In genomic region chr1:8302181-8302681, GRCh38 we compare ENCODE assay signal across 12 cellular contexts. TPM values are rescaled to one million over a fixed set of nuclear protein-coding genes. Genes with fewer than 3 reads are reported as not detected.
DNase-seq lines count a peak whose midpoint lies in the region; ATAC-seq and TF ChIP-seq lines count a peak whose summit lies in the region.
"Had no signal": no experiment of that assay in that cellular context is flagged by ENCODE, and none has a peak within 500 bp of the region (broad histone marks: within the 10 kb centered on the region; RNA-seq: fewer than 3 reads in every experiment).

No MANE protein-coding gene starts in this region.

- POLR2A ChIA-PET in Panc1 (lab: Charles Lee) (interaction anchor here (0.6 kb wide), 3 partner anchors 45 to 343 kb away, joined by 3 read pairs; no protein-coding TSS in a partner anchor), GM10248 (lab: Yijun Ruan, JAX) (no interaction called here)

- no TSS peak for BruUV-seq in Panc1 (replicated peaks; lab: Mats Ljungman, UMichigan)

- peaks cover 30% of the 10 kb centered on the region for H3K4me1 ChIP-seq in Panc1 (ENCODE audit: control insufficient read depth, insufficient read depth, low read length)
- no peaks in the 10 kb centered on the region for H3K4me1 ChIP-seq in neuron (ENCODE audit: insufficient read depth, low read length)
- peaks cover 3 to 8% of the 10 kb centered on the region in 2 donors for H3K4me1 ChIP-seq in aorta (ENCODE audit: control insufficient read depth in 1 of 2, insufficient read depth in 2 of 2, low read length in 2 of 2)
- H3K4me1 ChIP-seq in upper lobe of left lung, result no peaks in the 10 kb centered on the region
- H3K4me1 ChIP-seq: BLaER1 had no signal

- WGBS in aorta, 2 donors, result 82 to 83% methylated on average over 16 of the region's 16 CpGs
- 78 to 79% methylated on average over 16 of the region's 16 CpGs for WGBS in upper lobe of left lung, 2 donors

- no peak for TF ChIP-seq EP300 in upper lobe of left lung (IDR thresholded peaks at IDR 0.05)

- H3K4me3 ChIP-seq in Panc1 (ENCODE audit: low read depth in 2 of 2, low read length in 2 of 2) (peak overlapping the region in 1 of 2 experiments; percentile 8; a peak in 2 of 4 replicates), neuron (ENCODE audit: low read length) (no peak overlapping the region), aorta (ENCODE audit: low read length in 2 of 2) (no peak overlapping the region), upper lobe of left lung (no peak overlapping the region)
- H3K4me3 ChIP-seq: BLaER1 had no signal

- H3K9me3 ChIP-seq in Panc1 (ENCODE audit: control insufficient read depth, insufficient read depth, low read depth, low read length) (no peaks in the 10 kb centered on the region), neuron (ENCODE audit: low read length) (no peaks in the 10 kb centered on the region), aorta (ENCODE audit: control insufficient read depth, low read length) (no peaks in the 10 kb centered on the region), upper lobe of left lung (no peaks in the 10 kb centered on the region)
- H3K9me3 ChIP-seq: BLaER1 had no signal

- H3K27ac ChIP-seq in Panc1 (ENCODE audit: low read length), result peak overlapping the region; percentile 94
- H3K27ac ChIP-seq in aorta (ENCODE audit: low read depth in 1 of 2, low read length in 2 of 2), result peak overlapping the region; percentile 31 to 59
- no peak overlapping the region for H3K27ac ChIP-seq in upper lobe of left lung
- H3K27ac ChIP-seq: BLaER1 had no signal

- H2AFZ ChIP-seq in neuron (ENCODE audit: low read depth, low read length), result peak overlapping the region; percentile 23

- CTCF ChIA-PET in Panc1 (lab: Charles Lee) (interaction anchor here (0.6 kb wide), 1 partner anchor 54 kb away, joined by 3 read pairs; no protein-coding TSS in a partner anchor), GM10248 (lab: Yijun Ruan, JAX) (interaction anchor here (1.0 to 2.3 kb wide), 7 partner anchors 9 to 633 kb away, joined by 3 to 17 read pairs (median 3); no protein-coding TSS in a partner anchor)

- no peaks in the 10 kb centered on the region for H3K27me3 Mint-ChIP-seq in endothelial cell (ENCODE audit: unreplicated experiment)

- peak overlapping the region; percentile 30 for H3K27ac Mint-ChIP-seq in endothelial cell (ENCODE audit: unreplicated experiment)
- H3K27ac Mint-ChIP-seq: activated CD4-positive, alpha-beta memory T cell treated with anti-CD3 and anti-CD28 coated beads for 36 hours; activated T-cell treated with anti-CD3 and anti-CD28 coated beads, Interleukin-2, amount 50 U/mL, for 72 hours had no signal

- no peak overlapping the region for H3K4me3 Mint-ChIP-seq in endothelial cell (ENCODE audit: unreplicated experiment)
- H3K4me3 Mint-ChIP-seq: activated CD4-positive, alpha-beta memory T cell treated with anti-CD3 and anti-CD28 coated beads for 36 hours; activated T-cell treated with anti-CD3 and anti-CD28 coated beads, Interleukin-2, amount 50 U/mL, for 72 hours had no signal

- intact Hi-C loops in Panc1 (cut with micrococcal nuclease; ENCODE audit: unreplicated experiment) (loop anchor here (5.0 kb wide), 1 partner anchor 90 kb away; no protein-coding TSS in a partner anchor), aorta (cut with DNase I) (loop anchor here in 1 of 2 donors (10.0 kb wide), 1 partner anchor 57 kb away; no protein-coding TSS in a partner anchor)

- H3K4me1 Mint-ChIP-seq in endothelial cell (ENCODE audit: unreplicated experiment), result no peaks in the 10 kb centered on the region

- TF ChIP-seq POLR2A in upper lobe of left lung (IDR thresholded peaks at IDR 0.05), result no peak

- no peaks in the 10 kb centered on the region for H3K36me3 Mint-ChIP-seq in endothelial cell (ENCODE audit: low read depth, unreplicated experiment)
- H3K36me3 Mint-ChIP-seq: activated CD4-positive, alpha-beta memory T cell treated with anti-CD3 and anti-CD28 coated beads for 36 hours had no signal

- ATAC-seq in Panc1 (peak; percentile 72), aorta (ENCODE audit: low FRiP score) (no peak), upper lobe of left lung (ENCODE audit: low FRiP score in 2 of 2) (no peak)
- ATAC-seq: activated T-cell treated with anti-CD3 and anti-CD28 coated beads, Interleukin-2, amount 50 U/mL, for 72 hours had no signal

- no peak for TF ChIP-seq CTCF in Panc1 (IDR thresholded peaks at IDR 0.05)
- TF ChIP-seq CTCF in endothelial cell (IDR thresholded peaks at IDR 0.05; ENCODE audit: unreplicated experiment), result no peak
- no peak for TF ChIP-seq CTCF in GM10248 (IDR thresholded peaks at IDR 0.05; ENCODE audit: control extremely low read depth, extremely low read depth, low read depth, missing control alignments)
- no peak for TF ChIP-seq CTCF in upper lobe of left lung (IDR thresholded peaks at IDR 0.05)

- peak; percentile 74 for DNase-seq in Panc1 (ENCODE audit: low read depth, low spot score)
- DNase-seq in endothelial cell (ENCODE audit: low spot score), result no peak
- DNase-seq in aorta, result no peak
- DNase-seq in GM10248 (ENCODE audit: extremely low spot score), result no peak
- no peak for DNase-seq in activated CD4-positive, alpha-beta T cell treated with anti-CD3 and anti-CD28 coated beads for 4 hours
- DNase-seq in upper lobe of left lung, result no peak
- DNase-seq: activated CD4-positive, alpha-beta memory T cell treated with anti-CD3 and anti-CD28 coated beads for 36 hours; activated T-cell treated with anti-CD3 and anti-CD28 coated beads, Interleukin-2, amount 50 U/mL, for 72 hours; DMS79; stimulated activated CD4-positive, alpha-beta T cell treated with anti-CD3 and anti-CD28 coated beads, Interleukin-2, amount 100 ng/mL, for 24 hours had no signal

- no peaks in the 10 kb centered on the region for H3K9me3 Mint-ChIP-seq in endothelial cell (ENCODE audit: unreplicated experiment)
- H3K9me3 Mint-ChIP-seq: activated CD4-positive, alpha-beta memory T cell treated with anti-CD3 and anti-CD28 coated beads for 36 hours; activated T-cell treated with anti-CD3 and anti-CD28 coated beads, Interleukin-2, amount 50 U/mL, for 72 hours had no signal

- in situ Hi-C loops in Panc1 (cut with HindIII; ENCODE audit: low pct_unique_long_range_greater_than_20kb, low sequenced_read_pairs), result loop anchor here (25.0 kb wide), 1 partner anchor 215 kb away; no protein-coding TSS in a partner anchor

- H3K27me3 ChIP-seq in Panc1 (ENCODE audit: control insufficient read depth, insufficient read depth, low read length), result no peaks in the 10 kb centered on the region
- H3K27me3 ChIP-seq in neuron (ENCODE audit: insufficient read depth, low read length), result peaks cover 7% of the 10 kb centered on the region
- H3K27me3 ChIP-seq in aorta (ENCODE audit: control insufficient read depth in 1 of 2, insufficient read depth in 2 of 2, low read length in 1 of 2), result no peaks in the 10 kb centered on the region
- no peaks in the 10 kb centered on the region for H3K27me3 ChIP-seq in upper lobe of left lung
- H3K27me3 ChIP-seq: BLaER1 had no signal

- H3K36me3 ChIP-seq in Panc1 (ENCODE audit: control insufficient read depth, insufficient read depth, low read length), result no peaks in the 10 kb centered on the region
- H3K36me3 ChIP-seq in neuron (ENCODE audit: insufficient read depth, low read length), result no peaks in the 10 kb centered on the region
- H3K36me3 ChIP-seq in aorta (ENCODE audit: control insufficient read depth in 1 of 2, insufficient read depth in 2 of 2, low read length in 1 of 2), result no peaks in the 10 kb centered on the region
- no peaks in the 10 kb centered on the region for H3K36me3 ChIP-seq in upper lobe of left lung
- H3K36me3 ChIP-seq: BLaER1 had no signal

RNA-seq across cellular contexts. Expression of gene SLC45A1, which starts 15.7 kb away (rescaled TPM):
- total RNA-seq in Panc1 (2021; ENCODE audit: unreplicated experiment), result 11.3 TPM
- 49.4 TPM for polyA plus RNA-seq in Panc1 (2012; ENCODE audit: insufficient read length)
- total RNA-seq in endothelial cell (ENCODE audit: unreplicated experiment), result 0.62 TPM
- total RNA-seq in aorta, result 1 to 10 TPM; 5.4 to 8.7 TPM
- 1 to 10 TPM; 4.4 to 8.1 TPM for polyA plus RNA-seq in aorta
- 1 to 10 TPM in 2 of 6 donors, under 1 TPM in 2, not detected in 2; 0.91 to 1.4 (median 1.0) TPM for total RNA-seq in upper lobe of left lung

Comparison
In these comparisons a context has a peak if more than half of its experiments do, and no peak if none do; other contexts are left out.
1. H3K27ac ChIP-seq: peak in Panc1 (single experiment) and aorta (2 of 2); none in upper lobe of left lung (0 of 4).